In genomic region chr7:41979834-41980307, GRCh38 we compare ENCODE assay signal across 8 cellular contexts.
A peak's percentile ranks its signal among the peaks of the same experiment; 100 is the strongest.
DNase-seq lines count a peak whose midpoint lies in the region; ATAC-seq and TF ChIP-seq lines count a peak whose summit lies in the region.

No MANE protein-coding gene starts in this region.

- ATAC-seq in activated T-cell treated with anti-CD3 and anti-CD28 coated beads, Interleukin-2, amount 50 U/mL, for 72 hours (replicated peaks in 1 of 2) = no peak
- peak; percentile 34 for ATAC-seq in foreskin keratinocyte
- ATAC-seq in sciatic nerve = peak; percentile 76
- no peak for ATAC-seq in GM19035 (IDR thresholded peaks at IDR 0.05; ENCODE audit: unreplicated experiment)

- H3K4me1 Mint-ChIP-seq in activated T-cell treated with anti-CD3 and anti-CD28 coated beads, Interleukin-2, amount 50 U/mL, for 72 hours (ENCODE audit: low read depth) = no peaks in the 10 kb centered on the region
- H3K4me1 Mint-ChIP-seq in activated T-cell treated with anti-CD3 and anti-CD28 coated beads, Interleukin-2, amount 50 U/mL, for 24 hours (ENCODE audit: low read depth) = no peaks in the 10 kb centered on the region

- H3K4me3 Mint-ChIP-seq in activated T-cell treated with anti-CD3 and anti-CD28 coated beads, Interleukin-2, amount 50 U/mL, for 72 hours = no peak overlapping the region
- H3K4me3 Mint-ChIP-seq in activated T-cell treated with anti-CD3 and anti-CD28 coated beads, Interleukin-2, amount 50 U/mL, for 24 hours = no peak overlapping the region

- no peaks in the 10 kb centered on the region for H3K36me3 Mint-ChIP-seq in activated T-cell treated with anti-CD3 and anti-CD28 coated beads, Interleukin-2, amount 50 U/mL, for 72 hours (ENCODE audit: insufficient read depth in 2 of 2)
- no peaks in the 10 kb centered on the region for H3K36me3 Mint-ChIP-seq in activated T-cell treated with anti-CD3 and anti-CD28 coated beads, Interleukin-2, amount 50 U/mL, for 24 hours (ENCODE audit: low read depth)

- peak; percentile 4 for DNase-seq in activated T-cell treated with anti-CD3 and anti-CD28 coated beads, Interleukin-2, amount 50 U/mL, for 72 hours
- no peak for DNase-seq in activated T-cell treated with anti-CD3 and anti-CD28 coated beads, Interleukin-2, amount 50 U/mL, for 24 hours
- peak; percentile 25 for DNase-seq in RKO (ENCODE audit: low spot score)
- peak in 1 of 2 donors; percentile 15 for DNase-seq in foreskin keratinocyte
- DNase-seq in sciatic nerve (ENCODE audit: low spot score) = no peak
- DNase-seq in NCI-H187 treated with DMSO at 0.1 percent for 48 hours (lab: John Stamatoyannopoulos, UW) = no peak
- no peak for DNase-seq in NCI-H2196 treated with DMSO at 0.1 percent for 48 hours (lab: John Stamatoyannopoulos, UW; ENCODE audit: unreplicated experiment)

- no peaks in the 10 kb centered on the region for H3K9me3 Mint-ChIP-seq in activated T-cell treated with anti-CD3 and anti-CD28 coated beads, Interleukin-2, amount 50 U/mL, for 72 hours
- no peaks in the 10 kb centered on the region for H3K9me3 Mint-ChIP-seq in activated T-cell treated with anti-CD3 and anti-CD28 coated beads, Interleukin-2, amount 50 U/mL, for 24 hours

- no peak overlapping the region for H3K27ac Mint-ChIP-seq in activated T-cell treated with anti-CD3 and anti-CD28 coated beads, Interleukin-2, amount 50 U/mL, for 72 hours
- no peak overlapping the region for H3K27ac Mint-ChIP-seq in activated T-cell treated with anti-CD3 and anti-CD28 coated beads, Interleukin-2, amount 50 U/mL, for 24 hours

- intact Hi-C loops in sciatic nerve (cut with DNase I) = no loop called here

- no peak overlapping the region for H3K27ac ChIP-seq in foreskin keratinocyte

- peak; percentile 75 for TF ChIP-seq CTCF in foreskin keratinocyte (conservative IDR thresholded peaks at IDR 0.05)

- peaks cover 19% of the 10 kb centered on the region for H3K27me3 Mint-ChIP-seq in activated T-cell treated with anti-CD3 and anti-CD28 coated beads, Interleukin-2, amount 50 U/mL, for 72 hours (ENCODE audit: low read depth)
- peaks cover 13% of the 10 kb centered on the region for H3K27me3 Mint-ChIP-seq in activated T-cell treated with anti-CD3 and anti-CD28 coated beads, Interleukin-2, amount 50 U/mL, for 24 hours

- H3K27me3 ChIP-seq in foreskin keratinocyte = no peaks in the 10 kb centered on the region

- H3K4me1 ChIP-seq in foreskin keratinocyte = peaks cover 5% of the 10 kb centered on the region

Comparison
In these comparisons a context has a peak if more than half of its experiments do, and no peak if none do; other contexts are left out.
1. DNase-seq: peak in activated T-cell treated with anti-CD3 and anti-CD28 coated beads, Interleukin-2, amount 50 U/mL, for 72 hours (2 of 2) and RKO (single experiment); none in activated T-cell treated with anti-CD3 and anti-CD28 coated beads, Interleukin-2, amount 50 U/mL, for 24 hours (single experiment), sciatic nerve (single experiment), NCI-H187 treated with DMSO at 0.1 percent for 48 hours (single experiment) and NCI-H2196 treated with DMSO at 0.1 percent for 48 hours (single experiment).
2. ATAC-seq: peak in foreskin keratinocyte (single experiment) and sciatic nerve (single experiment); none in activated T-cell treated with anti-CD3 and anti-CD28 coated beads, Interleukin-2, amount 50 U/mL, for 72 hours (0 of 2) and GM19035 (single experiment).